19 cellular contexts compared by ENCODE assay signal in the genomic region with DNA sequence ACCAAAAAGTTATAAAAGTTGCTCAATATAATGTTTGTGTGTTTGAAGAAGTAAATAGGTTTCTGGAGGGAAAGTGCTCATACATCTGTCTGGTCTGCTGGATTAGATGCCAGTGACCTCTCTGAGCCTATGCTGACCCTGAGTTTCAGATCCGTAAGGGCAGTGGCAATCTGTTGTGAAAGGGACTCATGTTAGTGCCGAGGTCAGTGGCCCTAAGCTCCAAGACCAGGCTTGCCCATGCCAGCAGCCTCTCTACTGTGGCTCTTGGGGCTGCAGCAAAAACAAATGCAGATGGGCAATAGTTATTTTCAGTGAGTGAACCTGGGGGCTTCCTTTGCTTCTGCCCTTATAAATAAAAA. TPM values are rescaled to one million over a fixed set of nuclear protein-coding genes. Genes with fewer than 3 reads are reported as not detected.
DNase-seq lines count a peak whose midpoint lies in the region; ATAC-seq, FAIRE-seq and TF ChIP-seq lines count a peak whose summit lies in the region.
"Had no signal": no experiment of that assay in that cellular context is flagged by ENCODE, and none has a peak within 500 bp of the region (broad histone marks: within the 10 kb centered on the region; RNA-seq: fewer than 3 reads in every experiment).

No MANE protein-coding gene starts in this region.

- intact Hi-C loops in right lobe of liver (cut with DNase I) (no loop called here), HepG2 (cut with micrococcal nuclease; ENCODE audit: unreplicated experiment) (no loop called here), left ventricle myocardium superior (cut with micrococcal nuclease) (no loop called here), Caco-2 (cut with micrococcal nuclease; ENCODE audit: unreplicated experiment) (no loop called here)

- no peak for FAIRE-seq in HepG2 (lab: Jason Lieb, UNC)
- FAIRE-seq: A204.1 had no signal

- TF ChIP-seq CTCF in right lobe of liver (IDR thresholded peaks at IDR 0.05) (no peak), HepG2 (CRISPR knock-in tag; IDR thresholded peaks at IDR 0.05) (no peak), Caco-2 (IDR thresholded peaks at IDR 0.05; ENCODE audit: insufficient read depth in 1 of 2, low read depth in 1 of 2, low read length in 1 of 2, severe bottlenecking in 1 of 2, unreplicated experiment in 1 of 2) (no peak), Peyer's patch (IDR thresholded peaks at IDR 0.05) (no peak)

- no peaks in the 10 kb centered on the region for H3K9me2 ChIP-seq in Karpas-422 (replicated peaks; ENCODE audit: insufficient read depth, low read length)

- CTCF ChIA-PET in HepG2 (lab: Yijun Ruan, JAX; ENCODE audit: low intra/inter-chr PET ratio, low total read pairs) = interaction anchor here (1.1 kb wide), 1 partner anchor 83 kb away, joined by 4 read pairs; no protein-coding TSS in a partner anchor
- CTCF ChIA-PET in Caco-2 (lab: Charles Lee) = no interaction called here

- no peaks in the 10 kb centered on the region for H3K9me3 Mint-ChIP-seq in Caco-2 (ENCODE audit: unreplicated experiment)

- H3K4me3 ChIP-seq in right lobe of liver (no peak overlapping the region), HepG2 (replicated peaks in 1 of 3; ENCODE audit: insufficient read depth in 1 of 3, low read depth in 2 of 3, low read length in 3 of 3) (no peak overlapping the region), rectal smooth muscle tissue (ENCODE audit: low read length) (no peak overlapping the region), Caco-2 (ENCODE audit: low read depth, low read length) (no peak overlapping the region), Peyer's patch (no peak overlapping the region), Karpas-422 (ENCODE audit: low read length) (no peak overlapping the region)
- H3K4me3 ChIP-seq: BLaER1, K562, SJCRH30 had no signal

- TF ChIP-seq POLR2A in right lobe of liver (IDR thresholded peaks at IDR 0.05) (no peak), HepG2 (IDR thresholded peaks at IDR 0.05; ENCODE audit: insufficient read depth in 1 of 2, low read depth in 2 of 2, low read length in 2 of 2) (no peak), Peyer's patch (IDR thresholded peaks at IDR 0.05) (no peak)

- H3K4me3 Mint-ChIP-seq in Caco-2 (ENCODE audit: unreplicated experiment) = no peak overlapping the region

- no peak overlapping the region for H2AFZ ChIP-seq in HepG2 (ENCODE audit: low read length)
- no peak overlapping the region for H2AFZ ChIP-seq in Karpas-422 (ENCODE audit: low read length)

- H3K36me3 Mint-ChIP-seq in Caco-2 (ENCODE audit: insufficient read depth, unreplicated experiment) = no peaks in the 10 kb centered on the region

- ATAC-seq in right lobe of liver (peak; percentile 62 to 84 (median 76)), HepG2 (no peak), left ventricle myocardium superior (peak; percentile 69)
- ATAC-seq: PC-3 had no signal

- no peaks in the 10 kb centered on the region for H3K4me1 Mint-ChIP-seq in Caco-2 (ENCODE audit: low read depth, unreplicated experiment)

- H3K9ac ChIP-seq in HepG2 (ENCODE audit: insufficient read depth, low read depth, low read length) (no peak overlapping the region), rectal smooth muscle tissue (ENCODE audit: low read length) (no peak overlapping the region), Karpas-422 (ENCODE audit: low read length) (no peak overlapping the region)
- H3K9ac ChIP-seq: BLaER1 had no signal

- BruUV-seq in HepG2 (replicated peaks; lab: Mats Ljungman, UMichigan) (no TSS peak), Caco-2 (replicated peaks; lab: Mats Ljungman, UMichigan) (no TSS peak)

- no peaks in the 10 kb centered on the region for H3K9me3 ChIP-seq in right lobe of liver
- no peaks in the 10 kb centered on the region for H3K9me3 ChIP-seq in HepG2 (ENCODE audit: low read length)
- peaks cover 6% of the 10 kb centered on the region for H3K9me3 ChIP-seq in Caco-2
- peaks cover 0 to 9% (median 0%) of the 10 kb centered on the region in 4 donors for H3K9me3 ChIP-seq in Peyer's patch
- no peaks in the 10 kb centered on the region for H3K9me3 ChIP-seq in Karpas-422 (ENCODE audit: low read length)
- H3K9me3 ChIP-seq: SJCRH30 had no signal

- no peaks in the 10 kb centered on the region for H3K79me2 ChIP-seq in HepG2 (ENCODE audit: insufficient read depth, low read length)
- no peaks in the 10 kb centered on the region for H3K79me2 ChIP-seq in Karpas-422 (ENCODE audit: low read length)

- POLR2A ChIA-PET in HepG2 (lab: Yijun Ruan, JAX) = no interaction called here
- POLR2A ChIA-PET in Caco-2 (lab: Charles Lee) = no interaction called here

- in situ Hi-C loops in HepG2 (cut with HindIII; ENCODE audit: extremely low pct_ligation_motif_present, low pct_unique_long_range_greater_than_20kb) = loop anchor here (25.0 kb wide), 1 partner anchor 360 kb away; no protein-coding TSS in a partner anchor

- H3K27me3 Mint-ChIP-seq in Caco-2 (ENCODE audit: insufficient read depth, unreplicated experiment) = peaks cover 6% of the 10 kb centered on the region

- H3K4me1 ChIP-seq in right lobe of liver (peaks cover 0 to 3% (median 0%) of the 10 kb centered on the region in 4 donors), HepG2 (ENCODE audit: insufficient read depth, low read length) (no peaks in the 10 kb centered on the region), rectal smooth muscle tissue (ENCODE audit: control insufficient read depth, insufficient read depth, low read length) (no peaks in the 10 kb centered on the region), Caco-2 (no peaks in the 10 kb centered on the region), Peyer's patch (no peaks in the 10 kb centered on the region), Karpas-422 (ENCODE audit: low read length) (no peaks in the 10 kb centered on the region)
- H3K4me1 ChIP-seq: BLaER1, SJCRH30 had no signal

- no peak for TF ChIP-seq RAD21 in HepG2 (CRISPR knock-in tag; IDR thresholded peaks at IDR 0.05)

- H3K27ac ChIP-seq in right lobe of liver (no peak overlapping the region), HepG2 (ENCODE audit: extremely low read length, insufficient read depth, low read length) (no peak overlapping the region), rectal smooth muscle tissue (ENCODE audit: low read depth, low read length) (peak overlapping the region; percentile 40), Peyer's patch (peak overlapping the region in 1 of 4 donors; percentile 38), Karpas-422 (ENCODE audit: low read length) (no peak overlapping the region)
- H3K27ac ChIP-seq: BLaER1, RWPE1, SJCRH30 had no signal

- DNase-seq in right lobe of liver = no peak
- DNase-seq in HepG2 (ENCODE audit: low spot score) = no peak
- no peak for DNase-seq in left ventricle myocardium superior
- DNase-seq in Caco-2 = no peak
- DNase-seq in Peyer's patch = no peak
- no peak for DNase-seq in foreskin melanocyte
- DNase-seq in Karpas-422 = no peak
- DNase-seq: DND-41, NCI-H1694 treated with DMSO at 0.1 percent for 48 hours had no signal

- H3K36me3 ChIP-seq in right lobe of liver (no peaks in the 10 kb centered on the region), HepG2 (replicated peaks in 1 of 2; ENCODE audit: control insufficient read depth in 1 of 2, insufficient read depth in 2 of 2, low read length in 2 of 2) (no peaks in the 10 kb centered on the region), rectal smooth muscle tissue (ENCODE audit: control insufficient read depth, insufficient read depth, low read length) (no peaks in the 10 kb centered on the region), Caco-2 (ENCODE audit: control insufficient read depth, insufficient read depth, low read length) (no peaks in the 10 kb centered on the region), Peyer's patch (no peaks in the 10 kb centered on the region), Karpas-422 (ENCODE audit: insufficient read depth, low read length) (no peaks in the 10 kb centered on the region)
- H3K36me3 ChIP-seq: SJCRH30 had no signal

- TF ChIP-seq EP300 in HepG2 (IDR thresholded peaks at IDR 0.05; ENCODE audit: low read depth in 2 of 2, low read length in 2 of 2) (no peak), HepG2 (CRISPR knock-in tag; IDR thresholded peaks at IDR 0.05; ENCODE audit: borderline replicate concordance) (no peak)

- no peaks in the 10 kb centered on the region for H3K27me3 ChIP-seq in right lobe of liver
- no peaks in the 10 kb centered on the region; a peak in 1 of 5 replicates for H3K27me3 ChIP-seq in HepG2 (ENCODE audit: control insufficient read depth in 1 of 2, insufficient read depth in 2 of 2, low read length in 2 of 2)
- H3K27me3 ChIP-seq in rectal smooth muscle tissue (ENCODE audit: control insufficient read depth, insufficient read depth, low read length) = no peaks in the 10 kb centered on the region
- no peaks in the 10 kb centered on the region for H3K27me3 ChIP-seq in Caco-2 (replicated peaks; ENCODE audit: control insufficient read depth, insufficient read depth, low read length)
- H3K27me3 ChIP-seq in Peyer's patch = no peaks in the 10 kb centered on the region
- no peaks in the 10 kb centered on the region for H3K27me3 ChIP-seq in Karpas-422 (ENCODE audit: low read length)
- H3K27me3 ChIP-seq: SJCRH30 had no signal

- H4K20me1 ChIP-seq in HepG2 (ENCODE audit: insufficient read depth, low read length) (no peaks in the 10 kb centered on the region), Karpas-422 (ENCODE audit: insufficient read depth, low read depth, low read length) (no peaks in the 10 kb centered on the region)
- H4K20me1 ChIP-seq: BLaER1 had no signal

- WGBS in right lobe of liver (ENCODE audit: insufficient coverage, low coverage, low lambda C conversion rate, missing lambda C conversion rate) = 0% methylated on average over 2 of the region's 2 CpGs
- 0% methylated on average over 1 of the region's 2 CpGs for WGBS in HepG2 (ENCODE audit: low lambda C conversion rate)

- H3K4me2 ChIP-seq in HepG2 (ENCODE audit: low read depth, low read length) (no peak overlapping the region), Karpas-422 (ENCODE audit: low read depth, low read length, poor library complexity, severe bottlenecking) (no peak overlapping the region)
- H3K4me2 ChIP-seq: BLaER1 had no signal

- H3K27ac Mint-ChIP-seq in Caco-2 (ENCODE audit: unreplicated experiment) = no peak overlapping the region

RNA-seq across cellular contexts. Expression of gene MS4A4E, which starts 9.2 kb away (rescaled TPM):
- total RNA-seq in right lobe of liver (1 to 10 TPM; 1.1 to 3.8 (median 3.1) TPM), HepG2 (2016; rRNA removed; fragmentation: Illumina TruSeq; extraction: Trizol) (not detected in 2 replicates), left ventricle myocardium superior (0.79 TPM), Caco-2 (2022) (not detected in 2 replicates), Peyer's patch (10 to 100 TPM in 2 of 4 donors, 1 to 10 TPM in 2; 2.6 to 13.1 (median 9.3) TPM)
- not detected in 2 replicates for total RNA-seq in HepG2 (2016; cell fraction: cytosol; rRNA removed; fragmentation: Illumina TruSeq; extraction: Trizol; ENCODE audit: low read depth)
- total RNA-seq in HepG2 (2016; cell fraction: insoluble cytoplasmic fraction; rRNA removed; fragmentation: Illumina TruSeq; extraction: Trizol) = not detected in 2 replicates
- total RNA-seq in HepG2 (2016; cell fraction: membrane; rRNA removed; fragmentation: Illumina TruSeq; extraction: Trizol) = not detected in 2 replicates
- total RNA-seq in HepG2 (2016; cell fraction: nucleus; rRNA removed; fragmentation: Illumina TruSeq; extraction: Trizol) = not detected in 2 replicates
- not detected in 2 replicates for polyA plus RNA-seq in HepG2 (2011; rRNA removed)
- not detected in 2 replicates for polyA plus RNA-seq in HepG2 (2011; cell fraction: cytosol; rRNA removed)
- polyA plus RNA-seq in HepG2 (2011; cell fraction: nucleus; rRNA removed) = not detected in 2 replicates
- not detected in 2 replicates for polyA plus RNA-seq in HepG2 (2012)
- polyA plus RNA-seq in HepG2 (2016; cell fraction: cytosol; fragmentation: Illumina TruSeq; extraction: Trizol; ENCODE audit: low read depth) = not detected in 2 replicates
- polyA plus RNA-seq in HepG2 (2016; cell fraction: insoluble cytoplasmic fraction; fragmentation: Illumina TruSeq; extraction: Trizol; ENCODE audit: low read depth) = not detected in 2 replicates
- polyA plus RNA-seq in HepG2 (2016; cell fraction: membrane; fragmentation: Illumina TruSeq; extraction: Trizol; ENCODE audit: low read depth) = not detected in 2 replicates
- polyA plus RNA-seq in HepG2 (2016; cell fraction: nucleus; fragmentation: Illumina TruSeq; extraction: Trizol; ENCODE audit: insufficient read depth, low read depth) = not detected in 2 replicates
- not detected in 2 replicates for polyA minus RNA-seq in HepG2 (2011; rRNA and poly(A)+ RNA removed; ENCODE audit: low replicate concordance)
- polyA minus RNA-seq in HepG2 (2011; cell fraction: cytosol; rRNA and poly(A)+ RNA removed) = not detected in 2 replicates
- polyA minus RNA-seq in HepG2 (2011; cell fraction: nucleus; rRNA and poly(A)+ RNA removed) = not detected in 2 replicates
- total RNA-seq in Karpas-422 (2014; rRNA removed; shearing (Covaris generic); ENCODE audit: low replicate concordance) = not detected in 2 replicates
- total RNA-seq: G401, H1, NCI-H460, PC-3, SJCRH30 had no signal
- polyA plus RNA-seq: H1 had no signal

RNA-seq across cellular contexts. Expression of gene MS4A4A, which starts 28.3 kb away (rescaled TPM):
- total RNA-seq in right lobe of liver (10 to 100 TPM in 1 of 6 experiments, 1 to 10 TPM in 5; 5.2 to 13.0 (median 9.0) TPM), HepG2 (2016; rRNA removed; fragmentation: Illumina TruSeq; extraction: Trizol) (not detected in 2 replicates), left ventricle myocardium superior (13.4 TPM), Caco-2 (2022) (not detected in 2 replicates), Peyer's patch (10 to 100 TPM in 1 of 4 donors, 1 to 10 TPM in 3; 2.8 to 17.0 (median 4.4) TPM)
- total RNA-seq in HepG2 (2016; cell fraction: cytosol; rRNA removed; fragmentation: Illumina TruSeq; extraction: Trizol; ENCODE audit: low read depth) = not detected in 2 replicates
- not detected in 2 replicates for total RNA-seq in HepG2 (2016; cell fraction: insoluble cytoplasmic fraction; rRNA removed; fragmentation: Illumina TruSeq; extraction: Trizol)
- not detected in 2 replicates for total RNA-seq in HepG2 (2016; cell fraction: membrane; rRNA removed; fragmentation: Illumina TruSeq; extraction: Trizol)
- not detected in 2 replicates for total RNA-seq in HepG2 (2016; cell fraction: nucleus; rRNA removed; fragmentation: Illumina TruSeq; extraction: Trizol)
- polyA plus RNA-seq in HepG2 (2011; rRNA removed) = not detected in 2 replicates
- polyA plus RNA-seq in HepG2 (2011; cell fraction: cytosol; rRNA removed) = not detected in 2 replicates
- polyA plus RNA-seq in HepG2 (2011; cell fraction: nucleus; rRNA removed) = not detected in 2 replicates
- not detected in 2 replicates for polyA plus RNA-seq in HepG2 (2012)
- polyA plus RNA-seq in HepG2 (2016; cell fraction: cytosol; fragmentation: Illumina TruSeq; extraction: Trizol; ENCODE audit: low read depth) = not detected in 2 replicates
- polyA plus RNA-seq in HepG2 (2016; cell fraction: insoluble cytoplasmic fraction; fragmentation: Illumina TruSeq; extraction: Trizol; ENCODE audit: low read depth) = not detected in 2 replicates
- not detected in 2 replicates for polyA plus RNA-seq in HepG2 (2016; cell fraction: membrane; fragmentation: Illumina TruSeq; extraction: Trizol; ENCODE audit: low read depth)
- not detected in 2 replicates for polyA plus RNA-seq in HepG2 (2016; cell fraction: nucleus; fragmentation: Illumina TruSeq; extraction: Trizol; ENCODE audit: insufficient read depth, low read depth)
- polyA minus RNA-seq in HepG2 (2011; rRNA and poly(A)+ RNA removed; ENCODE audit: low replicate concordance) = 0.18 TPM in 1 of 2 replicates, not detected in the other
- not detected in 2 replicates for polyA minus RNA-seq in HepG2 (2011; cell fraction: cytosol; rRNA and poly(A)+ RNA removed)
- polyA minus RNA-seq in HepG2 (2011; cell fraction: nucleus; rRNA and poly(A)+ RNA removed) = not detected in 2 replicates
- not detected in 2 replicates for total RNA-seq in Karpas-422 (2014; rRNA removed; shearing (Covaris generic); ENCODE audit: low replicate concordance)
- total RNA-seq: G401, H1, NCI-H460, PC-3, SJCRH30 had no signal
- polyA plus RNA-seq: H1 had no signal
